Comparison of ENCODE assay signal across 8 cellular contexts in genomic region chr11:64915366-64915887, GRCh38. TPM values are rescaled to one million over a fixed set of nuclear protein-coding genes. Genes with fewer than 3 reads are reported as not detected.
A peak's percentile ranks its signal among the peaks of the same experiment; 100 is the strongest.
DNase-seq lines count a peak whose midpoint lies in the region; ATAC-seq and TF ChIP-seq lines count a peak whose summit lies in the region.

No MANE protein-coding gene starts in this region.

- H2AFZ ChIP-seq in HCT116 (ENCODE audit: low read depth, low read length, poor library complexity, severe bottlenecking): no peak overlapping the region

- H3K27ac ChIP-seq in 22Rv1: peak overlapping the region; percentile 65; the same call in 1 of the 2 replicates
- peak overlapping the region; percentile 54; the same call in 1 of the 2 replicates for H3K27ac ChIP-seq in HCT116 (ENCODE audit: low read depth, low read length)
- peak overlapping the region; percentile 67 to 75 for H3K27ac ChIP-seq in ascending aorta

- H3K27me3 Mint-ChIP-seq in mesothelial cell of epicardium (ENCODE audit: low read depth): no peaks in the 10 kb centered on the region

- H3K36me3 Mint-ChIP-seq in mesothelial cell of epicardium: peaks cover 14% of the 10 kb centered on the region

- intact Hi-C loops in HCT116 (cut with micrococcal nuclease): loop anchor here (5.0 to 10.0 kb wide), 2 partner anchors 112 to 199 kb away; partner anchors contain the start of genes SNX15, TM7SF2 and ZNHIT2
- intact Hi-C loops in ascending aorta (cut with DNase I): loop anchor here (5.0 kb wide), 2 partner anchors 182 to 202 kb away; partner anchors contain the start of genes VPS51 and ZNHIT2

- peak overlapping the region; percentile 100 for H3K4me2 ChIP-seq in HCT116 (ENCODE audit: low read length)

- H3K27me3 ChIP-seq in HCT116 (ENCODE audit: insufficient read depth, low read length): no peaks in the 10 kb centered on the region
- H3K27me3 ChIP-seq in ascending aorta: no peaks in the 10 kb centered on the region

- peak overlapping the region; percentile 91 for H3K4me3 Mint-ChIP-seq in mesothelial cell of epicardium

- H3K79me2 ChIP-seq in HCT116 (ENCODE audit: insufficient read depth, low read length): peaks cover 13% of the 10 kb centered on the region; the same call in 1 of the 2 replicates

- BruUV-seq in HCT116 (replicated peaks; lab: Mats Ljungman, UMichigan): no TSS peak

- RAD21 ChIA-PET in HCT116 (lab: Charles Lee; ENCODE audit: low non-redundant PET in 1 of 2, low total read pairs in 2 of 2, uncharacterized antibody in 2 of 2, unreplicated experiment in 2 of 2): no interaction called here

- H3K36me3 ChIP-seq in HCT116 (ENCODE audit: control insufficient read depth in 1 of 2, insufficient read depth in 2 of 2, low read length in 2 of 2) (peaks cover 0 to 4% of the 10 kb centered on the region in 2 experiments; a peak in 2 of 4 replicates), ascending aorta (peaks cover 37 to 41% of the 10 kb centered on the region in 2 donors)

- DNase-seq in HCT116 (ENCODE audit: low read depth, low spot score) (no peak), ascending aorta (ENCODE audit: low spot score in 2 of 2) (no peak), mesothelial cell of epicardium (ENCODE audit: low spot score in 2 of 2, unreplicated experiment in 2 of 2) (no peak), mesenteric fat pad (ENCODE audit: low spot score) (no peak), NCI-H2196 (lab: John Stamatoyannopoulos, UW; ENCODE audit: unreplicated experiment) (no peak), NCI-H524 treated with DMSO at 0.1 percent for 48 hours (lab: John Stamatoyannopoulos, UW) (no peak)

- ATAC-seq in HCT116 (no peak), GM18868 (IDR thresholded peaks at IDR 0.05; ENCODE audit: unreplicated experiment) (no peak)

- no peaks in the 10 kb centered on the region for H3K9me2 ChIP-seq in HCT116 (ENCODE audit: insufficient read depth)

- H4K20me1 ChIP-seq in HCT116 (ENCODE audit: insufficient read depth): no peaks in the 10 kb centered on the region

- peak overlapping the region; percentile 78 for H3K9ac ChIP-seq in HCT116 (ENCODE audit: low read length)

- H3K4me1 ChIP-seq in HCT116 (ENCODE audit: control insufficient read depth in 1 of 2, insufficient read depth in 2 of 2, low read length in 2 of 2): peaks cover 16 to 29% of the 10 kb centered on the region in 2 experiments
- H3K4me1 ChIP-seq in ascending aorta: peaks cover 6 to 19% of the 10 kb centered on the region in 2 donors

- peak overlapping the region; percentile 82 to 84; a peak in 3 of 4 replicates for H3K4me3 ChIP-seq in HCT116 (replicated peaks in 1 of 2; ENCODE audit: low read depth in 1 of 2, low read length in 2 of 2)
- peak overlapping the region; percentile 92 to 94 for H3K4me3 ChIP-seq in ascending aorta

- peaks cover 22% of the 10 kb centered on the region for H3K4me1 Mint-ChIP-seq in mesothelial cell of epicardium

- TF ChIP-seq POLR2A in HCT116 (IDR thresholded peaks at IDR 0.05; ENCODE audit: borderline replicate concordance, extremely low read depth, insufficient read depth, insufficient read length): no peak

- POLR2A ChIA-PET in HCT116 (lab: Charles Lee): interaction anchor here (1.3 kb wide), 1 partner anchor 69 kb away, joined by 3 read pairs; no protein-coding TSS in a partner anchor

- TF ChIP-seq RAD21 in HCT116 (IDR thresholded peaks at IDR 0.05; ENCODE audit: low read depth): no peak

- CTCF ChIA-PET in HCT116 (lab: Charles Lee): interaction anchor here (1.2 kb wide), 1 partner anchor 67 kb away, joined by 3 read pairs; no protein-coding TSS in a partner anchor

- no peaks in the 10 kb centered on the region for H3K9me3 ChIP-seq in HCT116 (ENCODE audit: control insufficient read depth in 1 of 2, insufficient read depth in 1 of 2, low read depth in 1 of 2, low read length in 2 of 2)
- H3K9me3 ChIP-seq in ascending aorta: no peaks in the 10 kb centered on the region

- no peak for TF ChIP-seq CTCF in 22Rv1 (IDR thresholded peaks at IDR 0.05)
- no peak for TF ChIP-seq CTCF in HCT116 (IDR thresholded peaks at IDR 0.05 in 2 of 3, conservative IDR thresholded peaks at IDR 0.05 in 1 of 3; ENCODE audit: borderline replicate concordance in 1 of 3, insufficient read depth in 1 of 3, low read depth in 2 of 3, low read length in 2 of 3)
- TF ChIP-seq CTCF in ascending aorta (IDR thresholded peaks at IDR 0.05): no peak
- TF ChIP-seq CTCF in mesothelial cell of epicardium (IDR thresholded peaks at IDR 0.05; ENCODE audit: unreplicated experiment): no peak

- H3K9me3 Mint-ChIP-seq in mesothelial cell of epicardium: no peaks in the 10 kb centered on the region

- peak overlapping the region; percentile 97 for H3K27ac Mint-ChIP-seq in mesothelial cell of epicardium

TF ChIP-seq in HCT116, 20 proteins besides CTCF, POLR2A, EP300 and RAD21:
- TF ChIP-seq EZH2 (IDR thresholded peaks at IDR 0.05) (no peak), ELF1 (IDR thresholded peaks at IDR 0.05; ENCODE audit: borderline replicate concordance, low read depth) (no peak), ZFX (IDR thresholded peaks at IDR 0.05) (no peak), TCF7L2 (IDR thresholded peaks at IDR 0.05; ENCODE audit: borderline replicate concordance, extremely low read depth, insufficient read depth, insufficient read length) (no peak), SIN3A (IDR thresholded peaks at IDR 0.05; ENCODE audit: low read depth) (no peak), JUND (IDR thresholded peaks at IDR 0.05) (no peak), POLR2AphosphoS5 (IDR thresholded peaks at IDR 0.05; ENCODE audit: low read depth, low read length) (no peak), CBX3 (IDR thresholded peaks at IDR 0.05; ENCODE audit: low read depth) (no peak), SP1 (IDR thresholded peaks at IDR 0.05; ENCODE audit: low read depth) (no peak), EZH2phosphoT487 (IDR thresholded peaks at IDR 0.05; ENCODE audit: borderline replicate concordance) (no peak), FOSL1 (IDR thresholded peaks at IDR 0.05; ENCODE audit: low read depth) (no peak), SRF (IDR thresholded peaks at IDR 0.05; ENCODE audit: low read depth) (no peak), EGR1 (IDR thresholded peaks at IDR 0.05; ENCODE audit: low read depth) (no peak), CEBPB (IDR thresholded peaks at IDR 0.05; ENCODE audit: low read depth) (no peak), ZNF274 (IDR thresholded peaks at IDR 0.05; ENCODE audit: low read depth, low read length) (no peak)
- TF ChIP-seq, protein P1, sequence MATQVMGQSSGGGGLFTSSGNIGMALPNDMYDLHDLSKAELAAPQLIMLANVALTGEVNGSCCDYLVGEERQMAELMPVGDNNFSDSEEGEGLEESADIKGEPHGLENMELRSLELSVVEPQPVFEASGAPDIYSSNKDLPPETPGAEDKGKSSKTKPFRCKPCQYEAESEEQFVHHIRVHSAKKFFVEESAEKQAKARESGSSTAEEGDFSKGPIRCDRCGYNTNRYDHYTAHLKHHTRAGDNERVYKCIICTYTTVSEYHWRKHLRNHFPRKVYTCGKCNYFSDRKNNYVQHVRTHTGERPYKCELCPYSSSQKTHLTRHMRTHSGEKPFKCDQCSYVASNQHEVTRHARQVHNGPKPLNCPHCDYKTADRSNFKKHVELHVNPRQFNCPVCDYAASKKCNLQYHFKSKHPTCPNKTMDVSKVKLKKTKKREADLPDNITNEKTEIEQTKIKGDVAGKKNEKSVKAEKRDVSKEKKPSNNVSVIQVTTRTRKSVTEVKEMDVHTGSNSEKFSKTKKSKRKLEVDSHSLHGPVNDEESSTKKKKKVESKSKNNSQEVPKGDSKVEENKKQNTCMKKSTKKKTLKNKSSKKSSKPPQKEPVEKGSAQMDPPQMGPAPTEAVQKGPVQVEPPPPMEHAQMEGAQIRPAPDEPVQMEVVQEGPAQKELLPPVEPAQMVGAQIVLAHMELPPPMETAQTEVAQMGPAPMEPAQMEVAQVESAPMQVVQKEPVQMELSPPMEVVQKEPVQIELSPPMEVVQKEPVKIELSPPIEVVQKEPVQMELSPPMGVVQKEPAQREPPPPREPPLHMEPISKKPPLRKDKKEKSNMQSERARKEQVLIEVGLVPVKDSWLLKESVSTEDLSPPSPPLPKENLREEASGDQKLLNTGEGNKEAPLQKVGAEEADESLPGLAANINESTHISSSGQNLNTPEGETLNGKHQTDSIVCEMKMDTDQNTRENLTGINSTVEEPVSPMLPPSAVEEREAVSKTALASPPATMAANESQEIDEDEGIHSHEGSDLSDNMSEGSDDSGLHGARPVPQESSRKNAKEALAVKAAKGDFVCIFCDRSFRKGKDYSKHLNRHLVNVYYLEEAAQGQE (IDR thresholded peaks at IDR 0.05; ENCODE audit: low read depth): no peak
- TF ChIP-seq, protein P2, sequence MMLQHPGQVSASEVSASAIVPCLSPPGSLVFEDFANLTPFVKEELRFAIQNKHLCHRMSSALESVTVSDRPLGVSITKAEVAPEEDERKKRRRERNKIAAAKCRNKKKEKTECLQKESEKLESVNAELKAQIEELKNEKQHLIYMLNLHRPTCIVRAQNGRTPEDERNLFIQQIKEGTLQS (IDR thresholded peaks at IDR 0.05): no peak
- TF ChIP-seq, protein P3, sequence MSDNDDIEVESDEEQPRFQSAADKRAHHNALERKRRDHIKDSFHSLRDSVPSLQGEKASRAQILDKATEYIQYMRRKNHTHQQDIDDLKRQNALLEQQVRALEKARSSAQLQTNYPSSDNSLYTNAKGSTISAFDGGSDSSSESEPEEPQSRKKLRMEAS (IDR thresholded peaks at IDR 0.05): no peak

RNA-seq across cellular contexts. Expression of gene ATG2A, which starts 1.6 kb away (rescaled TPM):
- total RNA-seq in HCT116 (2021; ENCODE audit: unreplicated experiment) (24.7 TPM), ascending aorta (39.5 TPM), mesothelial cell of epicardium (29.8 to 32.9 TPM (median 31.7 TPM) in 3 replicates), mesenteric fat pad (22.2 TPM)
- 16.7 and 18.3 TPM in 2 replicates for polyA plus RNA-seq in HCT116 (2012)

RNA-seq across cellular contexts. Expression of gene PPP2R5B, which starts 9.1 kb away (rescaled TPM):
- total RNA-seq in HCT116 (2021; ENCODE audit: unreplicated experiment) (10.9 TPM), ascending aorta (115 TPM), mesothelial cell of epicardium (12.3 to 14.4 TPM (median 13.5 TPM) in 3 replicates), mesenteric fat pad (28.3 TPM)
- polyA plus RNA-seq in HCT116 (2012): 14.2 and 15.1 TPM in 2 replicates

RNA-seq across cellular contexts. Expression of gene GPHA2, which starts 20.3 kb away (rescaled TPM):
- not detected for total RNA-seq in HCT116 (2021; ENCODE audit: unreplicated experiment)
- 0.23 TPM in 1 of 2 replicates, not detected in the other for polyA plus RNA-seq in HCT116 (2012)
- total RNA-seq in ascending aorta: not detected
- not detected in 3 replicates for total RNA-seq in mesothelial cell of epicardium
- not detected for total RNA-seq in mesenteric fat pad

RNA-seq across cellular contexts. Expression of gene EHD1, which starts 37.0 kb away (rescaled TPM):
- total RNA-seq in HCT116 (2021; ENCODE audit: unreplicated experiment): 48.1 TPM
- 43.5 and 70.0 TPM in 2 replicates for polyA plus RNA-seq in HCT116 (2012)
- total RNA-seq in ascending aorta: 216 TPM
- total RNA-seq in mesothelial cell of epicardium: 84.9 to 94.5 TPM (median 86.8 TPM) in 3 replicates
- total RNA-seq in mesenteric fat pad: 95.0 TPM

RNA-seq across cellular contexts. Expression of gene MAJIN, which starts 56.5 kb away (rescaled TPM):
- not detected for total RNA-seq in HCT116 (2021; ENCODE audit: unreplicated experiment)
- not detected in 2 replicates for polyA plus RNA-seq in HCT116 (2012)
- not detected for total RNA-seq in ascending aorta
- not detected in 3 replicates for total RNA-seq in mesothelial cell of epicardium
- total RNA-seq in mesenteric fat pad: not detected
